In the genomic region with DNA sequence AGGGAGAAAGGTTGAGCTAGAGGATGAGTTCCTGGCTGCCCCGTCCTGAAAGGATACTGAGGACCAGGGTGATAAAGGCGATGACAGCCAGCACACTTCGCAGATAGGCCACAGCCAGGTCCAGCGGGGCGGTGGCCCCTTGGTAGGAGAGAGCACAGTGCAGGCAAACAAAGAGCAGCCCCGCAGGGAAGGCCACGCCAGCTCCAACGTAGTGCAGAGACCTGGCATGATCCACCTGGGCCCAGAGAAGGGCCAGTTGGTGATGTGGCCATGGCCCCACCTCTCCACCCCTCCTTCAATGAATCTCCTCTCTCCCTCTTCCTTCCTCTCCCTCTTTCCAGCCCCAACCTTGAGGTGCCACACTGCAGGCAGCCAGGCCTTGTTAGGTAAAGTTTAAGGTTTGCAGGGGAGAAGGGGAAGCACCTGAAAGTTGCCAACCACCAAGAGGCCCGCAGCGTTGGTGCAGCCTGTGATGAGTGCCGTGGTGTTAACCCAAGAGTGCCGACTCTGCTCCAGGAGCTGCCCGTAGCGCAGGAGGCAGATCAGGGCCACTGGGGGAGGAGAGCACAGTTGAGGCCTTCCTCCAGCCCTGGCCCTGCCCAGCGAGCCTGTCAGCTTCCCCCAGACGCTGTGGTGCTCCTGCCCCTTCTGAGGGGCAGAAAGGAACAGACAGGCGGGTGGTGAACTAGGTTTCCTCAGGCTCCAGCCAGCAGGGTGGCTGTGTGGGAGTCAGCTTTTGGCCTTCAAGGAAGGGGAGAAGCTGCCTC, we compare ENCODE assay signal across 16 cellular contexts. TPM values are rescaled to one million over a fixed set of nuclear protein-coding genes. Genes with fewer than 3 reads are reported as not detected.
A peak's percentile ranks its signal among the peaks of the same experiment; 100 is the strongest.
DNase-seq lines count a peak whose midpoint lies in the region; ATAC-seq and TF ChIP-seq lines count a peak whose summit lies in the region.
"Had no signal": no experiment of that assay in that cellular context is flagged by ENCODE, and none has a peak within 500 bp of the region (broad histone marks: within the 10 kb centered on the region; RNA-seq: fewer than 3 reads in every experiment).

No MANE protein-coding gene starts in this region.

- no peak overlapping the region for H2BK12ac ChIP-seq in mesenchymal stem cell (ENCODE audit: low read length in 2 of 2)

- H3K4ac ChIP-seq in mesenchymal stem cell (ENCODE audit: low read depth in 1 of 2, low read length in 2 of 2) = no peak overlapping the region

- H3K4me1 ChIP-seq in spleen (peaks cover 30 to 88% (median 56%) of the 10 kb centered on the region in 6 donors), mesenchymal stem cell (ENCODE audit: control insufficient read depth, insufficient read depth, low read depth, low read length) (peaks cover 34% of the 10 kb centered on the region)

- H4K8ac ChIP-seq in mesenchymal stem cell (ENCODE audit: low read length) = no peak overlapping the region

- H3K14ac ChIP-seq in mesenchymal stem cell (ENCODE audit: low read length in 2 of 2) = no peak overlapping the region

- no peak for ATAC-seq in activated T-cell treated with anti-CD3 and anti-CD28 coated beads, Interleukin-2, amount 50 U/mL, for 72 hours (replicated peaks in 1 of 2)
- ATAC-seq: stimulated activated naive CD8-positive, alpha-beta T cell treated with anti-CD3 and anti-CD28 coated beads, Interleukin-15, amount 100 ng/mL, for 72 hours; WTC11 had no signal

- no peak overlapping the region for H3K4me2 ChIP-seq in mesenchymal stem cell (ENCODE audit: low read length, poor library complexity, severe bottlenecking)

- intact Hi-C loops in spleen (cut with DNase I; ENCODE audit: low total_unique reads) = no loop called here

- no peak overlapping the region for H3K18ac ChIP-seq in mesenchymal stem cell (ENCODE audit: low read depth in 1 of 2, low read length in 2 of 2)

- no peak for DNase-seq in activated T-cell treated with anti-CD3 and anti-CD28 coated beads, Interleukin-2, amount 50 U/mL, for 24 hours
- no peak for DNase-seq in activated T-cell treated with anti-CD3 and anti-CD28 coated beads, Interleukin-2, amount 50 U/mL, for 72 hours
- DNase-seq in spleen = peak; percentile 74
- no peak for DNase-seq in mesenchymal stem cell
- DNase-seq in LoVo (ENCODE audit: low spot score) = no peak
- DNase-seq: 8988T; activated gamma-delta T cell; DND-41; MM.1S; NCI-H187 treated with DMSO at 0.1 percent for 48 hours; NCI-H510A; SHP77; stimulated activated naive CD8-positive, alpha-beta T cell treated with anti-CD3 and anti-CD28 coated beads, Interleukin-15, amount 100 ng/mL, for 72 hours had no signal

- no peak overlapping the region for H3K23ac ChIP-seq in mesenchymal stem cell (ENCODE audit: low read length in 2 of 2)

- H3K27me3 ChIP-seq in spleen (replicated peaks in 1 of 7) (no peaks in the 10 kb centered on the region), mesenchymal stem cell (ENCODE audit: control insufficient read depth in 1 of 2, insufficient read depth in 1 of 2, low read length in 2 of 2) (no peaks in the 10 kb centered on the region)

- H3K9me3 Mint-ChIP-seq in activated T-cell treated with anti-CD3 and anti-CD28 coated beads, Interleukin-2, amount 50 U/mL, for 24 hours = no peaks in the 10 kb centered on the region
- H3K9me3 Mint-ChIP-seq in activated T-cell treated with anti-CD3 and anti-CD28 coated beads, Interleukin-2, amount 50 U/mL, for 72 hours = no peaks in the 10 kb centered on the region
- peaks cover 0 to 5% (median 0%) of the 10 kb centered on the region in 5 experiments for H3K9me3 Mint-ChIP-seq in brain
- H3K9me3 Mint-ChIP-seq: stimulated activated naive CD8-positive, alpha-beta T cell treated with anti-CD3 and anti-CD28 coated beads, Interleukin-15, amount 100 ng/mL, for 72 hours; WTC11 had no signal

- no peak for TF ChIP-seq POLR2A in spleen (IDR thresholded peaks at IDR 0.05)

- no peak overlapping the region for H2AFZ ChIP-seq in mesenchymal stem cell (ENCODE audit: low read depth, low read length)

- H3K27me3 Mint-ChIP-seq in activated T-cell treated with anti-CD3 and anti-CD28 coated beads, Interleukin-2, amount 50 U/mL, for 24 hours = no peaks in the 10 kb centered on the region
- H3K27me3 Mint-ChIP-seq in activated T-cell treated with anti-CD3 and anti-CD28 coated beads, Interleukin-2, amount 50 U/mL, for 72 hours (ENCODE audit: low read depth) = no peaks in the 10 kb centered on the region
- peaks cover 10% of the 10 kb centered on the region for H3K27me3 Mint-ChIP-seq in brain
- H3K27me3 Mint-ChIP-seq: stimulated activated naive CD8-positive, alpha-beta T cell treated with anti-CD3 and anti-CD28 coated beads, Interleukin-15, amount 100 ng/mL, for 72 hours had no signal

- no peak overlapping the region for H3K9ac ChIP-seq in mesenchymal stem cell (ENCODE audit: low read length)

- no peaks in the 10 kb centered on the region for H3K9me3 ChIP-seq in spleen
- no peaks in the 10 kb centered on the region for H3K9me3 ChIP-seq in mesenchymal stem cell (ENCODE audit: control insufficient read depth, low read length)

- 73 to 83% (median 77%) methylated on average over 15 to 17 of the region's 17 CpGs for WGBS in spleen, 5 donors
- WGBS in mesenchymal stem cell = 90% methylated on average over 17 of the region's 17 CpGs

- no peak for TF ChIP-seq CTCF in brain (conservative IDR thresholded peaks at IDR 0.05)
- no peak for TF ChIP-seq CTCF in spleen (IDR thresholded peaks at IDR 0.05 in 8 of 11, conservative IDR thresholded peaks at IDR 0.05 in 3 of 11)

- no peak overlapping the region for H2BK15ac ChIP-seq in mesenchymal stem cell (ENCODE audit: low read depth, poor library complexity, severe bottlenecking)

- H3K27ac ChIP-seq in spleen = peak overlapping the region in 1 of 8 donors; percentile 92
- H3K27ac ChIP-seq in mesenchymal stem cell (ENCODE audit: low read length, poor library complexity, severe bottlenecking) = no peak overlapping the region
- H3K27ac ChIP-seq: epithelial cell of prostate had no signal

- H3K36me3 Mint-ChIP-seq in activated T-cell treated with anti-CD3 and anti-CD28 coated beads, Interleukin-2, amount 50 U/mL, for 24 hours (ENCODE audit: low read depth) = peaks cover 59% of the 10 kb centered on the region
- H3K36me3 Mint-ChIP-seq in activated T-cell treated with anti-CD3 and anti-CD28 coated beads, Interleukin-2, amount 50 U/mL, for 72 hours (ENCODE audit: insufficient read depth in 2 of 2) = peaks cover 2 to 3% of the 10 kb centered on the region in 2 donors
- peaks cover 13% of the 10 kb centered on the region for H3K36me3 Mint-ChIP-seq in brain

- H2BK5ac ChIP-seq in mesenchymal stem cell (ENCODE audit: low read depth, low read length, poor library complexity, severe bottlenecking) = no peak overlapping the region

- no peak overlapping the region for H2BK120ac ChIP-seq in mesenchymal stem cell (ENCODE audit: low read depth, low read length)

- H4K91ac ChIP-seq in mesenchymal stem cell (ENCODE audit: low read length) = no peak overlapping the region

- peaks cover 49% of the 10 kb centered on the region for H3K4me1 Mint-ChIP-seq in activated T-cell treated with anti-CD3 and anti-CD28 coated beads, Interleukin-2, amount 50 U/mL, for 24 hours (ENCODE audit: low read depth)
- H3K4me1 Mint-ChIP-seq in activated T-cell treated with anti-CD3 and anti-CD28 coated beads, Interleukin-2, amount 50 U/mL, for 72 hours (ENCODE audit: low read depth) = peaks cover 51% of the 10 kb centered on the region
- peaks cover 57% of the 10 kb centered on the region for H3K4me1 Mint-ChIP-seq in brain

- peaks cover 37% of the 10 kb centered on the region for H3K79me1 ChIP-seq in mesenchymal stem cell (replicated peaks; ENCODE audit: low read length, poor library complexity, severe bottlenecking)

- no peak overlapping the region for H3K4me3 ChIP-seq in spleen
- no peak overlapping the region for H3K4me3 ChIP-seq in mesenchymal stem cell (ENCODE audit: insufficient read depth in 1 of 2, low read depth in 1 of 2, low read length in 2 of 2)

- no peak overlapping the region for H3K4me3 Mint-ChIP-seq in activated T-cell treated with anti-CD3 and anti-CD28 coated beads, Interleukin-2, amount 50 U/mL, for 24 hours
- H3K4me3 Mint-ChIP-seq in activated T-cell treated with anti-CD3 and anti-CD28 coated beads, Interleukin-2, amount 50 U/mL, for 72 hours = no peak overlapping the region
- peak overlapping the region in 3 of 5 experiments; percentile 60 to 92 (median 88) for H3K4me3 Mint-ChIP-seq in brain
- H3K4me3 Mint-ChIP-seq: stimulated activated naive CD8-positive, alpha-beta T cell treated with anti-CD3 and anti-CD28 coated beads, Interleukin-15, amount 100 ng/mL, for 72 hours had no signal

- H3K36me3 ChIP-seq in spleen (peaks cover 0 to 45% (median 23%) of the 10 kb centered on the region in 6 donors), mesenchymal stem cell (ENCODE audit: control insufficient read depth in 1 of 2, insufficient read depth in 2 of 2, low read depth in 1 of 2, low read length in 2 of 2) (peaks cover 42 to 43% of the 10 kb centered on the region in 2 experiments)

- peak overlapping the region; percentile 74 for H3K27ac Mint-ChIP-seq in activated T-cell treated with anti-CD3 and anti-CD28 coated beads, Interleukin-2, amount 50 U/mL, for 24 hours
- no peak overlapping the region for H3K27ac Mint-ChIP-seq in activated T-cell treated with anti-CD3 and anti-CD28 coated beads, Interleukin-2, amount 50 U/mL, for 72 hours
- H3K27ac Mint-ChIP-seq in brain = no peak overlapping the region
- H3K27ac Mint-ChIP-seq: WTC11 had no signal

- H2AK5ac ChIP-seq in mesenchymal stem cell (ENCODE audit: low read length, severe bottlenecking) = no peak overlapping the region

RNA-seq across cellular contexts. Expression of gene TMEM150A, which starts 2.8 kb away (rescaled TPM):
- 1 to 10 TPM; 3.5 to 4.1 TPM for total RNA-seq in activated T-cell treated with anti-CD3 and anti-CD28 coated beads, Interleukin-2, amount 50 U/mL, for 72 hours
- polyA plus RNA-seq in brain (ENCODE audit: insufficient read depth, low read depth, low replicate concordance) = 5.6 TPM
- 10 to 100 TPM in 6 of 7 donors, 1 to 10 TPM in 1; 9.4 to 17.4 (median 11.2) TPM for total RNA-seq in spleen
- 10 to 100 TPM; 14.6 to 18.8 (median 14.8) TPM for polyA plus RNA-seq in spleen
- polyA plus RNA-seq in mesenchymal stem cell (2013, experiment 1 of 2) = 25.0 TPM
- 23.9 TPM for polyA plus RNA-seq in mesenchymal stem cell (2013, experiment 2 of 2)

RNA-seq across cellular contexts. Expression of gene RNF181, which starts 4.1 kb away (rescaled TPM):
- 100 to 1,000 TPM; 114 to 129 TPM for total RNA-seq in activated T-cell treated with anti-CD3 and anti-CD28 coated beads, Interleukin-2, amount 50 U/mL, for 72 hours
- polyA plus RNA-seq in brain (ENCODE audit: insufficient read depth, low read depth, low replicate concordance) = 145 TPM
- 100 to 1,000 TPM in 3 of 7 donors, 10 to 100 TPM in 4; 72.9 to 154 (median 82.1) TPM for total RNA-seq in spleen
- polyA plus RNA-seq in spleen = 100 to 1,000 TPM; 139 to 184 (median 148) TPM
- polyA plus RNA-seq in mesenchymal stem cell (2013, experiment 1 of 2) = 229 TPM
- 235 TPM for polyA plus RNA-seq in mesenchymal stem cell (2013, experiment 2 of 2)

RNA-seq across cellular contexts. Expression of gene C2orf68, which starts 12.2 kb away (rescaled TPM):
- 10 to 100 TPM; 38.9 to 48.9 TPM for total RNA-seq in activated T-cell treated with anti-CD3 and anti-CD28 coated beads, Interleukin-2, amount 50 U/mL, for 72 hours
- polyA plus RNA-seq in brain (ENCODE audit: insufficient read depth, low read depth, low replicate concordance) (26.4 TPM), spleen (10 to 100 TPM; 16.0 to 25.3 (median 18.9) TPM)
- 10 to 100 TPM; 22.2 to 45.2 (median 33.2) TPM for total RNA-seq in spleen
- 15.8 TPM for polyA plus RNA-seq in mesenchymal stem cell (2013, experiment 1 of 2)
- 16.0 TPM for polyA plus RNA-seq in mesenchymal stem cell (2013, experiment 2 of 2)

RNA-seq across cellular contexts. Expression of gene VAMP5, which starts 15.4 kb away (rescaled TPM):
- total RNA-seq in activated T-cell treated with anti-CD3 and anti-CD28 coated beads, Interleukin-2, amount 50 U/mL, for 72 hours = 10 to 100 TPM; 73.3 to 78.9 TPM
- polyA plus RNA-seq in brain (ENCODE audit: insufficient read depth, low read depth, low replicate concordance) = 37.0 TPM
- 10 to 100 TPM; 58.5 to 89.1 (median 64.0) TPM for total RNA-seq in spleen
- 100 to 1,000 TPM in 2 of 3 donors, 10 to 100 TPM in 1; 71.0 to 129 (median 120) TPM for polyA plus RNA-seq in spleen
- 23.5 TPM for polyA plus RNA-seq in mesenchymal stem cell (2013, experiment 1 of 2)
- polyA plus RNA-seq in mesenchymal stem cell (2013, experiment 2 of 2) = 25.7 TPM

RNA-seq across cellular contexts. Expression of gene USP39, which starts 16.3 kb away (rescaled TPM):
- total RNA-seq in activated T-cell treated with anti-CD3 and anti-CD28 coated beads, Interleukin-2, amount 50 U/mL, for 72 hours = 10 to 100 TPM; 64.1 to 79.7 TPM
- polyA plus RNA-seq in brain (ENCODE audit: insufficient read depth, low read depth, low replicate concordance) (79.3 TPM), spleen (10 to 100 TPM; 27.7 to 40.2 (median 32.5) TPM)
- 10 to 100 TPM; 39.9 to 58.6 (median 50.5) TPM for total RNA-seq in spleen
- polyA plus RNA-seq in mesenchymal stem cell (2013, experiment 1 of 2) = 44.6 TPM
- polyA plus RNA-seq in mesenchymal stem cell (2013, experiment 2 of 2) = 44.0 TPM

Comparison
In these comparisons a context has a peak if more than half of its experiments do, and no peak if none do; other contexts are left out.
1. H3K4me3 Mint-ChIP-seq: peak in brain (3 of 5); none in activated T-cell treated with anti-CD3 and anti-CD28 coated beads, Interleukin-2, amount 50 U/mL, for 24 hours (single experiment) and activated T-cell treated with anti-CD3 and anti-CD28 coated beads, Interleukin-2, amount 50 U/mL, for 72 hours (0 of 2).